In genomic region chr16:23557779-23558330, GRCh38 we compare ENCODE assay signal across 8 cellular contexts. TPM values are rescaled to one million over a fixed set of nuclear protein-coding genes. Genes with fewer than 3 reads are reported as not detected.
DNase-seq lines count a peak whose midpoint lies in the region; ATAC-seq, FAIRE-seq and TF ChIP-seq lines count a peak whose summit lies in the region.

No MANE protein-coding gene starts in this region.

- H3K36me3 ChIP-seq in SJSA1 (peaks cover 53% of the 10 kb centered on the region), colonic mucosa (peaks cover 9% of the 10 kb centered on the region), lung (ENCODE audit: control insufficient read depth in 2 of 2, insufficient read depth in 2 of 2, low read length in 2 of 2) (peaks cover 9 to 10% of the 10 kb centered on the region in 2 donors), stomach (peaks cover 30 to 46% (median 45%) of the 10 kb centered on the region in 4 donors)

- peak; percentile 2 for ATAC-seq in lung (ENCODE audit: insufficient read depth, low FRiP score)

- FAIRE-seq in RCC 7860 (lab: Jason Lieb, UNC): no peak

- BruUV-seq in Calu3 (replicated peaks; lab: Mats Ljungman, UMichigan): no TSS peak

- peaks cover 3% of the 10 kb centered on the region; the same call in 1 of the 2 replicates for H3K9me3 ChIP-seq in SJSA1 (replicated peaks)
- no peaks in the 10 kb centered on the region for H3K9me3 ChIP-seq in colonic mucosa
- no peaks in the 10 kb centered on the region for H3K9me3 ChIP-seq in lung (ENCODE audit: control insufficient read depth in 2 of 2, insufficient read depth in 1 of 2, low read length in 1 of 2)
- H3K9me3 ChIP-seq in stomach: no peaks in the 10 kb centered on the region

- 0 to 1% methylated on average over 34 to 56 of the region's 56 CpGs for WGBS in lung, 2 donors
- 0 to 3% (median 1%) methylated on average over 2 to 56 of the region's 56 CpGs for WGBS in stomach, 5 donors

- CTCF ChIA-PET in Calu3 (lab: Charles Lee): interaction anchor here (0.6 to 1.8 kb wide), 5 partner anchors 19 to 173 kb away, joined by 3 to 5 read pairs (median 3); partner anchors contain the start of gene PALB2

- H3K4me3 Mint-ChIP-seq in Calu3 (ENCODE audit: low read depth, unreplicated experiment) (peak overlapping the region; percentile 96), HFFc6 (peak overlapping the region; percentile 96)

- no peak for TF ChIP-seq POLR2A in stomach (IDR thresholded peaks at IDR 0.05)

- H3K27me3 Mint-ChIP-seq in Calu3 (ENCODE audit: unreplicated experiment): no peaks in the 10 kb centered on the region
- H3K27me3 Mint-ChIP-seq in HFFc6 (ENCODE audit: insufficient read depth): no peaks in the 10 kb centered on the region

- peaks cover 8% of the 10 kb centered on the region for H3K4me1 Mint-ChIP-seq in Calu3 (ENCODE audit: low read depth, unreplicated experiment)
- H3K4me1 Mint-ChIP-seq in HFFc6 (ENCODE audit: low read depth): peaks cover 24% of the 10 kb centered on the region

- intact Hi-C loops in Calu3 (cut with micrococcal nuclease; ENCODE audit: unreplicated experiment): loop anchor here (5.0 kb wide), 1 partner anchor 479 kb away; no protein-coding TSS in a partner anchor
- intact Hi-C loops in colonic mucosa (cut with DNase I): no loop called here
- intact Hi-C loops in stomach (cut with DNase I; ENCODE audit: low total_unique reads): no loop called here

- no peak for TF ChIP-seq CTCF in Calu3 (IDR thresholded peaks at IDR 0.05; ENCODE audit: unreplicated experiment)
- TF ChIP-seq CTCF in HFFc6 (IDR thresholded peaks at IDR 0.05): no peak
- TF ChIP-seq CTCF in colonic mucosa (IDR thresholded peaks at IDR 0.05): no peak
- TF ChIP-seq CTCF in lung (IDR thresholded peaks at IDR 0.05; ENCODE audit: control extremely low read depth, extremely low read depth): no peak
- no peak for TF ChIP-seq CTCF in stomach (IDR thresholded peaks at IDR 0.05)

- H3K4me1 ChIP-seq in SJSA1 (replicated peaks) (peaks cover 6% of the 10 kb centered on the region), colonic mucosa (no peaks in the 10 kb centered on the region), lung (ENCODE audit: control insufficient read depth in 2 of 2, insufficient read depth in 2 of 2, low read length in 2 of 2) (peaks cover 0 to 8% of the 10 kb centered on the region in 2 donors), stomach (peaks cover 11 to 55% (median 42%) of the 10 kb centered on the region in 4 donors)

- H3K36me3 Mint-ChIP-seq in Calu3 (ENCODE audit: insufficient read depth, unreplicated experiment) (peaks cover 69% of the 10 kb centered on the region), HFFc6 (ENCODE audit: low read depth) (peaks cover 30% of the 10 kb centered on the region)

- no peaks in the 10 kb centered on the region for H3K9me3 Mint-ChIP-seq in Calu3 (ENCODE audit: low read depth, unreplicated experiment)
- peaks cover 9% of the 10 kb centered on the region for H3K9me3 Mint-ChIP-seq in HFFc6

- TF ChIP-seq EP300 in stomach (IDR thresholded peaks at IDR 0.05): no peak

- H3K9ac ChIP-seq in colonic mucosa (ENCODE audit: low read depth in 2 of 2, low read length in 2 of 2): peak overlapping the region; percentile 89

- H3K27ac ChIP-seq in SJSA1 (peak overlapping the region; percentile 89), colonic mucosa (peak overlapping the region; percentile 75), lung (ENCODE audit: low read depth in 1 of 2, low read length in 1 of 2) (peak overlapping the region; percentile 92 to 95), stomach (peak overlapping the region; percentile 71 to 95 (median 91))

- DNase-seq in Calu3 (peak; percentile 23), HFFc6 (no peak), SJSA1 (ENCODE audit: low read depth in 1 of 2, low spot score in 2 of 2) (no peak), colonic mucosa (peak; percentile 31), lung (ENCODE audit: low spot score) (peak; percentile 31), stomach (no peak), NCI-H187 (lab: John Stamatoyannopoulos, UW) (no peak), RCC 7860 (ENCODE audit: low spot score) (no peak)

- H3K27ac Mint-ChIP-seq in Calu3 (ENCODE audit: unreplicated experiment) (peak overlapping the region; percentile 96), HFFc6 (peak overlapping the region; percentile 95)

- H3K27me3 ChIP-seq in SJSA1 (replicated peaks): no peaks in the 10 kb centered on the region
- no peaks in the 10 kb centered on the region for H3K27me3 ChIP-seq in colonic mucosa
- no peaks in the 10 kb centered on the region for H3K27me3 ChIP-seq in lung (ENCODE audit: control insufficient read depth, insufficient read depth)
- H3K27me3 ChIP-seq in stomach: no peaks in the 10 kb centered on the region

- H3K4me3 ChIP-seq in SJSA1 (peak overlapping the region; percentile 95), colonic mucosa (peak overlapping the region; percentile 98), lung (peak overlapping the region; percentile 95), stomach (peak overlapping the region; percentile 92 to 100 (median 98))

RNA-seq across cellular contexts. Expression of gene UBFD1, which starts 0.3 kb away (rescaled TPM):
- total RNA-seq in Calu3 (2022) (121 and 125 TPM in 2 replicates), colonic mucosa (10 to 100 TPM; 32.4 to 62.4 TPM), lung (10 to 100 TPM; 48.8 to 61.4 TPM), stomach (100 to 1,000 TPM in 1 of 5 donors, 10 to 100 TPM in 4; 16.3 to 163 (median 52.7) TPM)
- total RNA-seq in HFFc6 (2021; fragmentation: NEBNext Ultra II Directional; extraction: Animal tissue kit (Norgen Biotek cat#: 25700)): 100 to 1,000 TPM in 3 of 6 experiments, 10 to 100 TPM in 3; 94.1 to 130 (median 99.2) TPM
- total RNA-seq in SJSA1 (2014; rRNA removed; shearing (Covaris generic)): 88.0 and 173 TPM in 2 replicates
- polyA plus RNA-seq in lung (10 to 100 TPM in 1 of 2 donors, 1 to 10 TPM in 1; 8.5 to 13.9 TPM), stomach (10 to 100 TPM in 1 of 3 donors, 1 to 10 TPM in 2; 6.0 to 10.1 (median 6.0) TPM)

RNA-seq across cellular contexts. Expression of gene EARS2, which starts 0.7 kb away (rescaled TPM):
- total RNA-seq in Calu3 (2022): 45.9 and 46.9 TPM in 2 replicates
- total RNA-seq in HFFc6 (2021; fragmentation: NEBNext Ultra II Directional; extraction: Animal tissue kit (Norgen Biotek cat#: 25700)): 10 to 100 TPM; 22.1 to 30.8 (median 27.0) TPM
- 48.4 and 51.2 TPM in 2 replicates for total RNA-seq in SJSA1 (2014; rRNA removed; shearing (Covaris generic))
- 10 to 100 TPM; 12.3 to 28.7 TPM for total RNA-seq in colonic mucosa
- 10 to 100 TPM; 25.2 to 25.7 TPM for total RNA-seq in lung
- polyA plus RNA-seq in lung: 10 to 100 TPM; 17.7 to 19.3 TPM
- total RNA-seq in stomach: 100 to 1,000 TPM in 1 of 5 donors, 10 to 100 TPM in 4; 14.0 to 176 (median 24.2) TPM
- 10 to 100 TPM in 2 of 3 donors, 1 to 10 TPM in 1; 7.8 to 15.6 (median 13.7) TPM for polyA plus RNA-seq in stomach

RNA-seq across cellular contexts. Expression of gene NDUFAB1, which starts 38.3 kb away (rescaled TPM):
- 143 and 150 TPM in 2 replicates for total RNA-seq in Calu3 (2022)
- 100 to 1,000 TPM in 1 of 6 experiments, 10 to 100 TPM in 5; 79.4 to 101 (median 89.0) TPM for total RNA-seq in HFFc6 (2021; fragmentation: NEBNext Ultra II Directional; extraction: Animal tissue kit (Norgen Biotek cat#: 25700))
- 140 and 184 TPM in 2 replicates for total RNA-seq in SJSA1 (2014; rRNA removed; shearing (Covaris generic))
- 100 to 1,000 TPM; 136 to 212 TPM for total RNA-seq in colonic mucosa
- total RNA-seq in lung: 10 to 100 TPM; 67.4 to 83.7 TPM
- polyA plus RNA-seq in lung: 100 to 1,000 TPM in 1 of 2 donors, 10 to 100 TPM in 1; 96.5 to 127 TPM
- 100 to 1,000 TPM in 2 of 5 donors, 10 to 100 TPM in 3; 12.6 to 251 (median 77.7) TPM for total RNA-seq in stomach
- polyA plus RNA-seq in stomach: 100 to 1,000 TPM; 143 to 211 (median 177) TPM

RNA-seq across cellular contexts. Expression of gene GGA2, which starts 47.6 kb away (rescaled TPM):
- total RNA-seq in Calu3 (2022): 81.6 and 90.4 TPM in 2 replicates
- total RNA-seq in HFFc6 (2021; fragmentation: NEBNext Ultra II Directional; extraction: Animal tissue kit (Norgen Biotek cat#: 25700)): 10 to 100 TPM; 28.1 to 38.0 (median 35.7) TPM
- total RNA-seq in SJSA1 (2014; rRNA removed; shearing (Covaris generic)): 11.7 and 28.0 TPM in 2 replicates
- total RNA-seq in colonic mucosa: 10 to 100 TPM; 45.3 to 48.0 TPM
- 100 to 1,000 TPM in 1 of 2 donors, 10 to 100 TPM in 1; 88.5 to 118 TPM for total RNA-seq in lung
- 10 to 100 TPM; 29.4 to 39.3 TPM for polyA plus RNA-seq in lung
- total RNA-seq in stomach: 10 to 100 TPM; 22.0 to 62.5 (median 48.8) TPM
- polyA plus RNA-seq in stomach: 10 to 100 TPM; 17.6 to 28.9 (median 19.7) TPM

Comparison
In these comparisons a context has a peak if more than half of its experiments do, and no peak if none do; other contexts are left out.
1. DNase-seq: peak in Calu3 (single experiment), colonic mucosa (single experiment) and lung (single experiment); none in HFFc6 (single experiment), SJSA1 (0 of 2), stomach (single experiment), NCI-H187 (0 of 2) and RCC 7860 (single experiment).
2. Peak in every context shown above with its lines, with median percentiles within 50 percentile points of each other: H3K27ac ChIP-seq and H3K4me3 ChIP-seq.